Comparison of ENCODE assay signal across 23 cellular contexts in the genomic region with DNA sequence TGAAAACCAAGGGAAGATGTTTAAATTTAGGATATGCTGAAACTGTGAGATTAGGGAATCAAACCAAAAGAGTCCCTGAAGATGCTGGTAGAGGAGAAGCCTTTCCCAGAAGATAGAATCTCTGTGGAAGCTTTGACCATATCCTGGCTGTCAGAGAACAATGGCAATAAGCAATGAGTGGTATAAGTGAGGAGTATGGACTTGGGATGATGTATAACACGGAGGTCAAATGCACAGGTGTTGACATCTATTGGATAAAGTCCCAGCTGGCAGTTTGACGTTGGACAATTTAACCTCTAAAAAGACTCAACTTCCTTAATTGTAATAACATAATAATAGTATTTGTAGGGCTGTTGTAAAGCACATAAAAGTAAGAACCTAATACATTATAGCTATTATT. TPM values are rescaled to one million over a fixed set of nuclear protein-coding genes. Genes with fewer than 3 reads are reported as not detected.
"Had no signal": no experiment of that assay in that cellular context is flagged by ENCODE, and none has a peak within 500 bp of the region (broad histone marks: within the 10 kb centered on the region; RNA-seq: fewer than 3 reads in every experiment).

No MANE protein-coding gene starts in this region.

- DNase-seq: cortex of kidney; effector memory CD8-positive, alpha-beta T cell; esophagus squamous epithelium; foreskin keratinocyte; head of caudate nucleus; kidney; left cardiac atrium; left ventricle myocardium inferior; lower lobe of right lung; mesenchymal stem cell; midbrain; occipital lobe; retina; right lobe of liver; stimulated activated CD4-positive, alpha-beta T cell treated with anti-CD3 and anti-CD28 coated beads, Interleukin-15, amount 100 ng/mL, for 24 hours; stimulated activated CD4-positive, alpha-beta T cell treated with anti-CD3 and anti-CD28 coated beads, Interleukin-1b, Interleukin-23, amount 100 ng/mL, for 48 hours; stimulated activated CD4-positive, alpha-beta T cell treated with anti-CD3 and anti-CD28 coated beads, Interleukin-4, amount 100 ng/mL, for 4 hours; stimulated activated naive B cell treated with anti-CD40 and anti-IgM and Interleukin-4, amounts not matched to agents 10 μg/mL and 1 μg/mL and 100 μg/mL, for 72 hours; stomach; substantia nigra; transverse colon had no signal

- ATAC-seq: effector memory CD8-positive, alpha-beta T cell; foreskin keratinocyte; left cardiac atrium; lower lobe of right lung; right lobe of liver; stimulated activated naive B cell treated with anti-CD40 and anti-IgM and Interleukin-4, amounts not matched to agents 10 μg/mL and 1 μg/mL and 100 μg/mL, for 72 hours had no signal

RNA-seq across cellular contexts. Expression of a gene that starts 30.1 kb away (rescaled TPM):
- total RNA-seq: chondrocyte, epithelial cell of proximal tubule, foreskin keratinocyte had no signal
